1 cellular context compared by ENCODE assay signal in the genomic region with DNA sequence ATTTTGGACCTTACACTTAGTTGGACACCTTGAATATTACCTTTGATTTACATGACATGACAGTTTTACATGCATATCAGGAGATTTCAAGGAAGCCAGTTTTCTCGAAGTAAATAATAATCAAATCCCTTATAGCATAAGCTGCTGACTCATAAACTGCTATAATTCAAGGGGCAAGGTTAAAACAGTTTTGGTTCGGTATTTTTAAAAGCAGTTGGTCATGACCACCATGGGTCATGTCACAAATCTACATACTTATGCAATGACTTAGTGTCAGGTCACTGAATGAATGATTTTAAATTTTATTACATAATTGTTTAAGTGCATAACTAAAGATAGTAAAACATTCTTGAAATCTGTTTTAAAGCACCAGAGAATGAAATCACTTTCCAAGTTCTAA.
TF ChIP-seq lines count a peak whose summit lies in the region.

No MANE protein-coding gene starts in this region.

TF ChIP-seq in K562, 482 proteins besides CTCF, POLR2A, EP300 and RAD21 (continued from another document):
- TF ChIP-seq, protein P1, sequence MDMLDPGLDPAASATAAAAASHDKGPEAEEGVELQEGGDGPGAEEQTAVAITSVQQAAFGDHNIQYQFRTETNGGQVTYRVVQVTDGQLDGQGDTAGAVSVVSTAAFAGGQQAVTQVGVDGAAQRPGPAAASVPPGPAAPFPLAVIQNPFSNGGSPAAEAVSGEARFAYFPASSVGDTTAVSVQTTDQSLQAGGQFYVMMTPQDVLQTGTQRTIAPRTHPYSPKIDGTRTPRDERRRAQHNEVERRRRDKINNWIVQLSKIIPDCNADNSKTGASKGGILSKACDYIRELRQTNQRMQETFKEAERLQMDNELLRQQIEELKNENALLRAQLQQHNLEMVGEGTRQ (CRISPR knock-in tag; IDR thresholded peaks at IDR 0.05): no peak
- TF ChIP-seq, protein P2, sequence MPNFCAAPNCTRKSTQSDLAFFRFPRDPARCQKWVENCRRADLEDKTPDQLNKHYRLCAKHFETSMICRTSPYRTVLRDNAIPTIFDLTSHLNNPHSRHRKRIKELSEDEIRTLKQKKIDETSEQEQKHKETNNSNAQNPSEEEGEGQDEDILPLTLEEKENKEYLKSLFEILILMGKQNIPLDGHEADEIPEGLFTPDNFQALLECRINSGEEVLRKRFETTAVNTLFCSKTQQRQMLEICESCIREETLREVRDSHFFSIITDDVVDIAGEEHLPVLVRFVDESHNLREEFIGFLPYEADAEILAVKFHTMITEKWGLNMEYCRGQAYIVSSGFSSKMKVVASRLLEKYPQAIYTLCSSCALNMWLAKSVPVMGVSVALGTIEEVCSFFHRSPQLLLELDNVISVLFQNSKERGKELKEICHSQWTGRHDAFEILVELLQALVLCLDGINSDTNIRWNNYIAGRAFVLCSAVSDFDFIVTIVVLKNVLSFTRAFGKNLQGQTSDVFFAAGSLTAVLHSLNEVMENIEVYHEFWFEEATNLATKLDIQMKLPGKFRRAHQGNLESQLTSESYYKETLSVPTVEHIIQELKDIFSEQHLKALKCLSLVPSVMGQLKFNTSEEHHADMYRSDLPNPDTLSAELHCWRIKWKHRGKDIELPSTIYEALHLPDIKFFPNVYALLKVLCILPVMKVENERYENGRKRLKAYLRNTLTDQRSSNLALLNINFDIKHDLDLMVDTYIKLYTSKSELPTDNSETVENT (CRISPR knock-in tag; IDR thresholded peaks at IDR 0.05): no peak
- TF ChIP-seq BRF1 (IDR thresholded peaks at IDR 0.05; ENCODE audit: borderline replicate concordance, extremely low read depth, insufficient read length) (no peak), WHSC1 (IDR thresholded peaks at IDR 0.05; ENCODE audit: low read length) (no peak)
TF ChIP-seq in K562: peak in this region for 3.
